Comparison of ENCODE assay signal across 8 cellular contexts in the genomic region with DNA sequence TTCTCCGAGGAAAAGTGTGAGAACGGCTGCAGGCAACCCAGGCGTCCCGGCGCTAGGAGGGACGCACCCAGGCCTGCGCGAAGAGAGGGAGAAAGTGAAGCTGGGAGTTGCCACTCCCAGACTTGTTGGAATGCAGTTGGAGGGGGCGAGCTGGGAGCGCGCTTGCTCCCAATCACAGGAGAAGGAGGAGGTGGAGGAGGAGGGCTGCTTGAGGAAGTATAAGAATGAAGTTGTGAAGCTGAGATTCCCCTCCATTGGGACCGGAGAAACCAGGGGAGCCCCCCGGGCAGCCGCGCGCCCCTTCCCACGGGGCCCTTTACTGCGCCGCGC. TPM values are rescaled to one million over a fixed set of nuclear protein-coding genes. Genes with fewer than 3 reads are reported as not detected.
DNase-seq lines count a peak whose midpoint lies in the region; ATAC-seq, FAIRE-seq and TF ChIP-seq lines count a peak whose summit lies in the region.

A gene (plus strand): TSS at position 247 of the 330 bp plus-strand sequence. CDS start 175 bp downstream, outside the sequence.

- peak within 1 kb of the TSS; percentile 63 for H3K18ac ChIP-seq in mesendoderm (ENCODE audit: low read length)

- WGBS in mesendoderm (ENCODE audit: extremely low coverage, insufficient coverage, low lambda C conversion rate): no CpG with 5 or more reads among the region's 20 CpGs

- H4K20me1 ChIP-seq in endothelial cell of umbilical vein (replicated peaks; ENCODE audit: control insufficient read depth, extremely low read depth, insufficient read depth, low read length): no peaks in the 10 kb centered on the region

- H3K79me2 ChIP-seq in endothelial cell of umbilical vein (ENCODE audit: control insufficient read depth, insufficient read depth, low read length) (no peaks in the 10 kb centered on the region), mesendoderm (ENCODE audit: control insufficient read depth, insufficient read depth, low read length) (peaks cover 44% of the 10 kb centered on the region)

- H3K27me3 ChIP-seq in endothelial cell of umbilical vein (ENCODE audit: control insufficient read depth in 2 of 2, insufficient read depth in 2 of 2, low read length in 2 of 2): peaks cover 0 to 2% of the 10 kb centered on the region in 2 experiments
- H3K27me3 ChIP-seq in mesendoderm (ENCODE audit: insufficient read depth, low read length, poor library complexity): no peaks in the 10 kb centered on the region
- no peaks in the 10 kb centered on the region for H3K27me3 ChIP-seq in tibial artery

- H2AK5ac ChIP-seq in mesendoderm (ENCODE audit: low read length): no peak within 1 kb of the TSS

- peak within 1 kb of the TSS; percentile 93 for H3K4ac ChIP-seq in mesendoderm (ENCODE audit: low read depth, low read length)

- peak within 1 kb of the TSS; percentile 39 for H3K9ac ChIP-seq in endothelial cell of umbilical vein (replicated peaks; ENCODE audit: extremely low read depth, insufficient read depth, low read length)
- peak within 1 kb of the TSS; percentile 85 for H3K9ac ChIP-seq in mesendoderm (ENCODE audit: low read length)

- H3K23ac ChIP-seq in mesendoderm (ENCODE audit: low read length): no peak within 1 kb of the TSS

- H3K27ac ChIP-seq in endothelial cell of umbilical vein (ENCODE audit: insufficient read depth, low read depth, low read length): no peak within 1 kb of the TSS
- H3K27ac ChIP-seq in mesendoderm (ENCODE audit: low read depth, low read length): peak within 1 kb of the TSS; percentile 20
- H3K27ac ChIP-seq in tibial artery: peak within 1 kb of the TSS; percentile 93 to 98

- no peak for ATAC-seq in GM18873 (IDR thresholded peaks at IDR 0.05; ENCODE audit: low FRiP score, unreplicated experiment)

- intact Hi-C loops in endothelial cell of umbilical vein (cut with micrococcal nuclease): no loop called here
- intact Hi-C loops in tibial artery (cut with DNase I; ENCODE audit: low total_unique reads): no loop called here

- H3K36me3 ChIP-seq in endothelial cell of umbilical vein (ENCODE audit: control insufficient read depth in 2 of 2, extremely low read depth in 1 of 2, insufficient read depth in 2 of 2, low read length in 2 of 2): no peaks in the 10 kb centered on the region
- no peaks in the 10 kb centered on the region for H3K36me3 ChIP-seq in mesendoderm (ENCODE audit: control insufficient read depth, insufficient read depth, low read length)
- H3K36me3 ChIP-seq in tibial artery: no peaks in the 10 kb centered on the region

- H2BK5ac ChIP-seq in mesendoderm (ENCODE audit: low read length): peak within 1 kb of the TSS; percentile 64

- no peak within 1 kb of the TSS for H4K5ac ChIP-seq in mesendoderm (ENCODE audit: low read length)

- peak within 1 kb of the TSS; percentile 57 for H2AFZ ChIP-seq in endothelial cell of umbilical vein (ENCODE audit: low read depth, low read length)

- no peak within 1 kb of the TSS for H2BK120ac ChIP-seq in mesendoderm (ENCODE audit: low read depth, low read length)

- H4K8ac ChIP-seq in mesendoderm (ENCODE audit: low read depth, low read length): peak within 1 kb of the TSS; percentile 70

- dilution Hi-C loops in endothelial cell of umbilical vein (cut with MboI; ENCODE audit: extremely low pct_ligation_motif_present, low sequenced_read_pairs): no loop called here

- H3K79me1 ChIP-seq in mesendoderm (ENCODE audit: low read length): peaks cover 5% of the 10 kb centered on the region

- TF ChIP-seq CTCF in endothelial cell of umbilical vein (IDR thresholded peaks at IDR 0.05; ENCODE audit: extremely low read depth in 1 of 2, insufficient read depth in 1 of 2, low read depth in 1 of 2, low read length in 2 of 2) (no peak), tibial artery (IDR thresholded peaks at IDR 0.05) (no peak)

- peak; percentile 64 for TF ChIP-seq POLR2A in endothelial cell of umbilical vein (IDR thresholded peaks at IDR 0.05; ENCODE audit: low read depth, low read length)

- DNase-seq in ACHN (peak; percentile 82), NCI-H226 (peak; percentile 87), endothelial cell of umbilical vein (ENCODE audit: low read depth, low spot score) (peak; percentile 57), mesendoderm (peak; percentile 90), tibial artery (peak; percentile 81 to 93), NCI-H345 (lab: John Stamatoyannopoulos, UW) (no peak)
- DNase-seq in NK-92 treated with Interleukin-12 subunit alpha and Interleukin-12 subunit beta, amount 100 ng/mL, for 24 hours (lab: John Stamatoyannopoulos, UW): no peak

- no peak within 1 kb of the TSS for H2BK15ac ChIP-seq in mesendoderm (replicated peaks; ENCODE audit: low read depth)

- BruUV-seq in endothelial cell of umbilical vein (replicated peaks; lab: Mats Ljungman, UMichigan): no TSS peak

- no peaks in the 10 kb centered on the region for H3K9me1 ChIP-seq in endothelial cell of umbilical vein (replicated peaks; ENCODE audit: control insufficient read depth, extremely low read depth, insufficient read depth, low read length)

- no peaks in the 10 kb centered on the region for H3K9me3 ChIP-seq in endothelial cell of umbilical vein (replicated peaks; ENCODE audit: control insufficient read depth, insufficient read depth, low read length)
- H3K9me3 ChIP-seq in tibial artery: no peaks in the 10 kb centered on the region

- POLR2A ChIA-PET in endothelial cell of umbilical vein (lab: Charles Lee): no interaction called here

- H3K4me3 ChIP-seq in endothelial cell of umbilical vein (replicated peaks in 1 of 3; ENCODE audit: insufficient read depth in 1 of 3, low read depth in 1 of 3, low read length in 3 of 3): peak within 1 kb of the TSS; percentile 44 to 58 (median 52)
- peak within 1 kb of the TSS; percentile 70 for H3K4me3 ChIP-seq in mesendoderm (ENCODE audit: low read length)
- H3K4me3 ChIP-seq in tibial artery: peak within 1 kb of the TSS; percentile 78 to 100

- FAIRE-seq in endothelial cell of umbilical vein (lab: Jason Lieb, UNC): peak; percentile 80

- in situ Hi-C loops in ACHN (cut with HindIII; ENCODE audit: low pct_ligation_motif_present, low pct_unique_long_range_greater_than_20kb, low sequenced_read_pairs): no loop called here

- peak within 1 kb of the TSS; percentile 73 for H3K4me2 ChIP-seq in endothelial cell of umbilical vein (ENCODE audit: insufficient read depth, low read length)
- H3K4me2 ChIP-seq in mesendoderm (ENCODE audit: low read length): peak within 1 kb of the TSS; percentile 84

- H3K56ac ChIP-seq in mesendoderm (ENCODE audit: low read length): peak within 1 kb of the TSS; percentile 90

- no peaks in the 10 kb centered on the region for H3K4me1 ChIP-seq in endothelial cell of umbilical vein (ENCODE audit: control insufficient read depth, extremely low read depth, insufficient read depth, low read length)
- H3K4me1 ChIP-seq in mesendoderm (ENCODE audit: control insufficient read depth, low read depth, low read length): peaks cover 20% of the 10 kb centered on the region
- peaks cover 0 to 48% (median 34%) of the 10 kb centered on the region in 4 donors for H3K4me1 ChIP-seq in tibial artery

- CTCF ChIA-PET in endothelial cell of umbilical vein (lab: Charles Lee): interaction anchor here (0.9 to 2.3 kb wide), 11 partner anchors 11 to 78 kb away, joined by 3 to 20 read pairs (median 4); a partner anchor contains a TSS

TF ChIP-seq in endothelial cell of umbilical vein, 7 proteins besides CTCF, POLR2A, EP300 and RAD21:
- TF ChIP-seq GATA2 (IDR thresholded peaks at IDR 0.05; ENCODE audit: insufficient read depth, insufficient read length, low read depth, low read length) (no peak), POLR2AphosphoS5 (IDR thresholded peaks at IDR 0.05; ENCODE audit: insufficient read depth, low read depth, low read length) (peak; percentile 47), MYC (IDR thresholded peaks at IDR 0.05; ENCODE audit: low read depth, low read length) (no peak)

RNA-seq across cellular contexts. Expression of the gene that starts here (rescaled TPM):
- total RNA-seq in endothelial cell of umbilical vein: 29.1 and 32.9 TPM in 2 replicates
- polyA plus RNA-seq in endothelial cell of umbilical vein: 20.6 and 22.8 TPM in 2 replicates
- 12.2 and 14.5 TPM in 2 replicates for polyA plus RNA-seq in endothelial cell of umbilical vein (2011; cell fraction: cytosol; rRNA removed)
- 20.0 and 24.1 TPM in 2 replicates for polyA plus RNA-seq in endothelial cell of umbilical vein (2011; cell fraction: nucleus; rRNA removed)
- 19.6 and 32.9 TPM in 2 replicates for polyA plus RNA-seq in endothelial cell of umbilical vein (2012)
- 27.5 and 44.6 TPM in 2 replicates for polyA minus RNA-seq in endothelial cell of umbilical vein
- polyA minus RNA-seq in endothelial cell of umbilical vein (2011; cell fraction: cytosol; rRNA and poly(A)+ RNA removed): 13.6 TPM
- polyA minus RNA-seq in endothelial cell of umbilical vein (2011; cell fraction: nucleus; rRNA and poly(A)+ RNA removed): 10.1 and 16.2 TPM in 2 replicates
- 73.2 TPM for polyA plus RNA-seq in mesendoderm (2013, experiment 1 of 2)
- polyA plus RNA-seq in mesendoderm (2013, experiment 2 of 2): 72.9 TPM

Comparison
In these comparisons a context has a peak if more than half of its experiments do, and no peak if none do; other contexts are left out.
1. DNase-seq: peak in ACHN (single experiment), NCI-H226 (single experiment), endothelial cell of umbilical vein (single experiment), mesendoderm (single experiment) and tibial artery (2 of 2); none in NK-92 treated with Interleukin-12 subunit alpha and Interleukin-12 subunit beta, amount 100 ng/mL, for 24 hours (single experiment) and NCI-H345 (single experiment).
2. Peak in every context shown above with its lines, with median percentiles within 50 percentile points of each other: H3K4me3 ChIP-seq.